Comparison of ENCODE assay signal across 19 cellular contexts in the genomic region with DNA sequence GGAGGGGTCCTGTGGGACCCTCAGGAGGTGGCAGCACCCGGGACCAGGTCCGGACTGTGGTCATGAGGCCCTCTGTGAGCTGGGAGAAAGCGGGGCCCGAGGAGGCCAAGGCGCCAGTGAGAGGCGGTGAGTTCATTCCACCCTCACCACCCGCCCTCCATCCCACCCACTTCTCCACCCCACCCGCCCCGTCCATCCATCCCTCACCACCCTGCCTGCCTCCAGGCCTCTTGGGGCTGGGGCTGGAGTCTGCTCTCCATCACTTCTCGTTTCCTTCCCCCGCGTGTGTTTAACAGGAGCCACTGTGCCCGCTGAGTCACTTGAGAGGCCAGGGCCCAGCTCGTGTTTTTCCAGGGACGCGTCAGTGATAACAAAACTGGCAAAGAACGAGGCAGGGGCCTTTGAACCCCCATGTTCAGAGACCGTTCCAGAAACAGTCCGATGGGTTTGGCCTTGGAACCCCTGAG. TPM values are rescaled to one million over a fixed set of nuclear protein-coding genes. Genes with fewer than 3 reads are reported as not detected.
A peak's percentile ranks its signal among the peaks of the same experiment; 100 is the strongest.
DNase-seq lines count a peak whose midpoint lies in the region; ATAC-seq and TF ChIP-seq lines count a peak whose summit lies in the region.
"Had no signal": no experiment of that assay in that cellular context is flagged by ENCODE, and none has a peak within 500 bp of the region (broad histone marks: within the 10 kb centered on the region; RNA-seq: fewer than 3 reads in every experiment).

No MANE protein-coding gene starts in this region.

- H3K4me1 Mint-ChIP-seq in T-helper 2 cell treated with Interferon-gamma antibody and Interleukin-4, amounts not matched to agents 5 μg/mL and 100 μg/mL, for 36 hours (ENCODE audit: low read depth) = peaks cover 16% of the 10 kb centered on the region

- no peak overlapping the region for H3K4me3 Mint-ChIP-seq in T-helper 2 cell treated with Interferon-gamma antibody and Interleukin-4, amounts not matched to agents 5 μg/mL and 100 μg/mL, for 36 hours
- H3K4me3 Mint-ChIP-seq: activated naive CD4-positive, alpha-beta T cell treated with anti-CD3 and anti-CD28 coated beads, Interleukin-2, amount 10 ng/mL, durations not matched to agents 7 days and 5 days; H9 had no signal

- no peak for TF ChIP-seq CTCF in cardiac muscle cell (IDR thresholded peaks at IDR 0.05; ENCODE audit: low read depth, low read length)
- TF ChIP-seq CTCF in RWPE1 (conservative IDR thresholded peaks at IDR 0.05; ENCODE audit: low read depth) = no peak
- TF ChIP-seq CTCF in fibroblast of villous mesenchyme (IDR thresholded peaks at IDR 0.05; ENCODE audit: insufficient read depth, low read depth, low read length) = no peak
- no peak for TF ChIP-seq CTCF in psoas muscle (IDR thresholded peaks at IDR 0.05)

- ATAC-seq in left ventricle myocardium superior (no peak), psoas muscle (no peak)
- ATAC-seq: Panc1 had no signal

- H3K27me3 Mint-ChIP-seq in T-helper 2 cell treated with Interferon-gamma antibody and Interleukin-4, amounts not matched to agents 5 μg/mL and 100 μg/mL, for 36 hours (ENCODE audit: low read depth) = no peaks in the 10 kb centered on the region

- no peak overlapping the region for H3K27ac Mint-ChIP-seq in T-helper 2 cell treated with Interferon-gamma antibody and Interleukin-4, amounts not matched to agents 5 μg/mL and 100 μg/mL, for 36 hours
- H3K27ac Mint-ChIP-seq: activated naive CD4-positive, alpha-beta T cell treated with anti-CD3 and anti-CD28 coated beads, Interleukin-2, amount 10 ng/mL, durations not matched to agents 7 days and 5 days had no signal

- H3K27me3 ChIP-seq in cardiac muscle cell = no peaks in the 10 kb centered on the region
- H3K27me3 ChIP-seq in psoas muscle (ENCODE audit: insufficient read depth in 3 of 3, low read length in 2 of 3) = peaks cover 0 to 2% (median 0%) of the 10 kb centered on the region in 3 donors
- H3K27me3 ChIP-seq: colonic mucosa, esophagus muscularis mucosa, hepatocyte, right atrium auricular region had no signal

- no peak overlapping the region for H3K4me3 ChIP-seq in cardiac muscle cell
- H3K4me3 ChIP-seq in fibroblast of villous mesenchyme (ENCODE audit: low read depth, low read length) = no peak overlapping the region
- H3K4me3 ChIP-seq in psoas muscle = no peak overlapping the region
- H3K4me3 ChIP-seq: colonic mucosa, esophagus muscularis mucosa, hepatocyte, right atrium auricular region had no signal

- WGBS in psoas muscle, 3 donors = 88 to 94% (median 90%) methylated on average over 17 to 19 of the region's 19 CpGs

- intact Hi-C loops in left ventricle myocardium superior (cut with micrococcal nuclease) = no loop called here
- intact Hi-C loops in psoas muscle (cut with DNase I) = no loop called here

- no peaks in the 10 kb centered on the region for H3K36me3 Mint-ChIP-seq in T-helper 2 cell treated with Interferon-gamma antibody and Interleukin-4, amounts not matched to agents 5 μg/mL and 100 μg/mL, for 36 hours (ENCODE audit: low read depth)
- H3K36me3 Mint-ChIP-seq: activated naive CD4-positive, alpha-beta T cell treated with anti-CD3 and anti-CD28 coated beads, Interleukin-2, amount 10 ng/mL, durations not matched to agents 7 days and 5 days; mesothelial cell of epicardium had no signal

- H3K36me3 ChIP-seq in cardiac muscle cell = no peaks in the 10 kb centered on the region
- H3K36me3 ChIP-seq in psoas muscle (ENCODE audit: insufficient read depth in 1 of 2, low read depth in 1 of 2) = no peaks in the 10 kb centered on the region
- H3K36me3 ChIP-seq: colonic mucosa, right atrium auricular region had no signal

- CTCF ChIA-PET in RWPE1 (lab: Yijun Ruan, JAX) = interaction anchor here (1.0 kb wide), 1 partner anchor 28 kb away, joined by 3 read pairs; no protein-coding TSS in a partner anchor

- POLR2A ChIA-PET in RWPE1 (lab: Yijun Ruan, JAX; ENCODE audit: low non-redundant PET) = no interaction called here

- no peaks in the 10 kb centered on the region for H3K9me3 Mint-ChIP-seq in T-helper 2 cell treated with Interferon-gamma antibody and Interleukin-4, amounts not matched to agents 5 μg/mL and 100 μg/mL, for 36 hours
- H3K9me3 Mint-ChIP-seq: activated naive CD4-positive, alpha-beta T cell treated with anti-CD3 and anti-CD28 coated beads, Interleukin-2, amount 10 ng/mL, durations not matched to agents 7 days and 5 days; H9; mesothelial cell of epicardium had no signal

- no peak overlapping the region for H3K27ac ChIP-seq in cardiac muscle cell
- peak overlapping the region; percentile 96 for H3K27ac ChIP-seq in RWPE1
- H3K27ac ChIP-seq in psoas muscle = no peak overlapping the region
- H3K27ac ChIP-seq: colonic mucosa, esophagus muscularis mucosa, hepatocyte, right atrium auricular region had no signal

- peaks cover 9% of the 10 kb centered on the region for H3K4me1 ChIP-seq in cardiac muscle cell (ENCODE audit: low read depth)
- H3K4me1 ChIP-seq in psoas muscle = no peaks in the 10 kb centered on the region
- H3K4me1 ChIP-seq: colonic mucosa had no signal

- H3K9me3 ChIP-seq in cardiac muscle cell (ENCODE audit: low read depth) = no peaks in the 10 kb centered on the region
- no peaks in the 10 kb centered on the region for H3K9me3 ChIP-seq in psoas muscle
- H3K9me3 ChIP-seq: colonic mucosa, esophagus muscularis mucosa, right atrium auricular region had no signal

- peak; percentile 57 to 70 for DNase-seq in cardiac muscle cell (ENCODE audit: low read depth in 1 of 2, low spot score in 1 of 2)
- no peak for DNase-seq in left ventricle myocardium superior
- DNase-seq in RWPE1 (ENCODE audit: low spot score) = no peak
- DNase-seq in fibroblast of villous mesenchyme (ENCODE audit: low read depth) = peak; percentile 38
- DNase-seq in NCI-H187 (lab: John Stamatoyannopoulos, UW) = no peak
- no peak for DNase-seq in T-helper 2 cell treated with Interferon-gamma antibody and Interleukin-4, amounts not matched to agents 5 μg/mL and 100 μg/mL, for 36 hours (ENCODE audit: low spot score)
- no peak for DNase-seq in dermis blood vessel endothelial cell
- DNase-seq in psoas muscle = no peak
- DNase-seq: activated CD4-positive, alpha-beta T cell treated with anti-CD3 and anti-CD28 coated beads for 48 hours; activated naive CD4-positive, alpha-beta T cell treated with anti-CD3 and anti-CD28 coated beads, Interleukin-2, amount 10 ng/mL, durations not matched to agents 7 days and 5 days; colonic mucosa; H9; kidney had no signal

RNA-seq across cellular contexts. Expression of a gene that starts 6.2 kb away (rescaled TPM):
- total RNA-seq in cardiac muscle cell (3.8 and 4.6 TPM in 2 replicates), left ventricle myocardium superior (8.7 TPM), fibroblast of villous mesenchyme (3.9 and 13.9 TPM in 2 replicates), dermis blood vessel endothelial cell (148 and 217 TPM in 2 replicates), psoas muscle (1 to 10 TPM; 4.6 to 7.9 (median 4.9) TPM)
- polyA plus RNA-seq in cardiac muscle cell (0.57 and 2.9 TPM in 2 replicates), psoas muscle (1 to 10 TPM; 1.9 to 5.0 (median 4.0) TPM)

RNA-seq across cellular contexts. Expression of a gene that starts 46.7 kb away (rescaled TPM):
- 5.8 and 7.4 TPM in 2 replicates for total RNA-seq in cardiac muscle cell
- polyA plus RNA-seq in cardiac muscle cell = 4.2 and 4.9 TPM in 2 replicates
- 28.3 TPM for total RNA-seq in left ventricle myocardium superior
- total RNA-seq in fibroblast of villous mesenchyme = under 0.01 TPM in 1 of 2 replicates, not detected in the other
- total RNA-seq in dermis blood vessel endothelial cell = 8.8 and 10.8 TPM in 2 replicates
- 100 to 1,000 TPM; 127 to 956 (median 461) TPM for total RNA-seq in psoas muscle
- polyA plus RNA-seq in psoas muscle = 100 to 1,000 TPM in 2 of 3 donors, 10 to 100 TPM in 1; 82.2 to 295 (median 123) TPM
- polyA plus RNA-seq: AG04450 had no signal

Comparison
In these comparisons a context has a peak if more than half of its experiments do, and no peak if none do; other contexts are left out.
1. DNase-seq: peak in cardiac muscle cell (2 of 2) and fibroblast of villous mesenchyme (single experiment); none in left ventricle myocardium superior (single experiment), RWPE1 (single experiment), NCI-H187 (0 of 2), T-helper 2 cell treated with Interferon-gamma antibody and Interleukin-4, amounts not matched to agents 5 μg/mL and 100 μg/mL, for 36 hours (single experiment), dermis blood vessel endothelial cell (single experiment) and psoas muscle (0 of 2).
2. RNA of a gene that starts 6.2 kb away (total RNA-seq): 148 to 217 TPM in dermis blood vessel endothelial cell; 8.7 TPM in left ventricle myocardium superior (single experiment), 4.6 to 7.9 TPM in psoas muscle, 3.9 to 13.9 TPM in fibroblast of villous mesenchyme and 3.8 to 4.6 TPM in cardiac muscle cell; every median in the first group is over 10 times any median in the second.